ENCODE assay signal across 35 cellular contexts in genomic region chr2:124953921-124954320, GRCh38.
"Had no signal": no experiment of that assay in that cellular context is flagged by ENCODE, and none has a peak within 500 bp of the region (broad histone marks: within the 10 kb centered on the region; RNA-seq: fewer than 3 reads in every experiment).

No MANE protein-coding gene starts in this region.

- H3K36me3 Mint-ChIP-seq: activated CD4-positive, alpha-beta memory T cell treated with anti-CD3 and anti-CD28 coated beads for 36 hours; activated naive CD4-positive, alpha-beta T cell treated with anti-CD3 and anti-CD28 coated beads, Interleukin-2, amount 10 ng/mL, durations not matched to agents 7 days and 5 days; activated naive CD8-positive, alpha-beta T cell had no signal

- H3K4me3 Mint-ChIP-seq: activated B cell treated with CpG ODN at 0.5 μM for 24 hours; activated CD4-positive, alpha-beta memory T cell treated with anti-CD3 and anti-CD28 coated beads for 36 hours; activated naive CD4-positive, alpha-beta T cell treated with anti-CD3 and anti-CD28 coated beads, Interleukin-2, amount 10 ng/mL, durations not matched to agents 7 days and 5 days; activated naive CD8-positive, alpha-beta T cell; activated naive CD8-positive, alpha-beta T cell treated with anti-CD3 and anti-CD28 coated beads, Interleukin-2, amount 50 U/mL, for 24 hours; activated T-cell treated with anti-CD3 and anti-CD28 coated beads, Interleukin-2, amount 50 U/mL, for 4 hours had no signal

- ATAC-seq: activated naive CD8-positive, alpha-beta T cell treated with anti-CD3 and anti-CD28 coated beads, Interleukin-2, amount 50 U/mL, for 24 hours; activated T-cell treated with anti-CD3 and anti-CD28 coated beads, Interleukin-2, amount 50 U/mL, for 4 hours; PC-3; Right ventricle myocardium inferior; SK-N-SH treated with all-trans-retinoic acid at 6 μM for 48 hours had no signal

- H3K27me3 ChIP-seq: brain microvascular endothelial cell, MG63, Peyer's patch had no signal

- DNase-seq: activated B cell treated with CpG ODN at 0.5 μM for 24 hours; activated CD4-positive, alpha-beta memory T cell treated with anti-CD3 and anti-CD28 coated beads for 36 hours; activated CD4-positive, alpha-beta T cell treated with anti-CD3 and anti-CD28 coated beads for 4 hours; activated CD4-positive, alpha-beta T cell treated with anti-CD3 and anti-CD28 coated beads, Interleukin-2, amount 50 U/mL, for 1 hour; activated CD4-positive, CD25-positive, alpha-beta regulatory T cell treated with anti-CD3 and anti-CD28 coated beads, Interleukin-2, amount 50 U/mL, for 72 hours; activated CD8-positive, alpha-beta memory T cell treated with anti-CD3 and anti-CD28 coated beads, Interleukin-2, amount 50 U/mL, for 4 hours; activated effector memory CD4-positive, alpha-beta T cell treated with Interleukin-2 at 50 U/mL for 16 hours; activated naive CD4-positive, alpha-beta T cell treated with anti-CD3 and anti-CD28 coated beads, Interleukin-2, amount 10 ng/mL, durations not matched to agents 7 days and 5 days; activated naive CD8-positive, alpha-beta T cell treated with anti-CD3 and anti-CD28 coated beads, Interleukin-2, amount 50 U/mL, for 24 hours; activated T-cell treated with anti-CD3 and anti-CD28 coated beads for 4 hours; activated T-cell treated with anti-CD3 and anti-CD28 coated beads, Interleukin-2, amount 50 U/mL, for 4 hours; aorta; brain microvascular endothelial cell; Karpas-422; KBM-7; MG63; NCI-H1048; NCI-H1105 treated with DMSO at 0.1 percent for 48 hours; NCI-H1436; NCI-H1694; NCI-H1930; NCI-H2081 treated with DMSO at 0.1 percent for 48 hours; NCI-H345; NCI-H524 treated with DMSO at 0.1 percent for 48 hours; PC-3; Peyer's patch; SIG-M5; T-helper 1 cell; T-helper 2 cell; T-helper 9 cell had no signal

- H3K27ac ChIP-seq: brain microvascular endothelial cell, Peyer's patch, RWPE1, VCaP had no signal

- H3K27ac Mint-ChIP-seq: activated B cell treated with CpG ODN at 0.5 μM for 24 hours; activated CD4-positive, alpha-beta memory T cell treated with anti-CD3 and anti-CD28 coated beads for 36 hours; activated naive CD4-positive, alpha-beta T cell treated with anti-CD3 and anti-CD28 coated beads, Interleukin-2, amount 10 ng/mL, durations not matched to agents 7 days and 5 days; activated naive CD8-positive, alpha-beta T cell; activated naive CD8-positive, alpha-beta T cell treated with anti-CD3 and anti-CD28 coated beads, Interleukin-2, amount 50 U/mL, for 24 hours had no signal

- H3K4me1 Mint-ChIP-seq: activated B cell treated with CpG ODN at 0.5 μM for 24 hours; activated naive CD4-positive, alpha-beta T cell treated with anti-CD3 and anti-CD28 coated beads, Interleukin-2, amount 10 ng/mL, durations not matched to agents 7 days and 5 days; activated naive CD8-positive, alpha-beta T cell treated with anti-CD3 and anti-CD28 coated beads, Interleukin-2, amount 50 U/mL, for 24 hours had no signal

- H3K27me3 Mint-ChIP-seq: activated B cell treated with CpG ODN at 0.5 μM for 24 hours; activated CD4-positive, alpha-beta memory T cell treated with anti-CD3 and anti-CD28 coated beads for 36 hours; activated naive CD4-positive, alpha-beta T cell treated with anti-CD3 and anti-CD28 coated beads, Interleukin-2, amount 10 ng/mL, durations not matched to agents 7 days and 5 days; activated naive CD8-positive, alpha-beta T cell; activated naive CD8-positive, alpha-beta T cell treated with anti-CD3 and anti-CD28 coated beads, Interleukin-2, amount 50 U/mL, for 24 hours had no signal
